ENCODE assay signal across 1 cellular context in the genomic region with DNA sequence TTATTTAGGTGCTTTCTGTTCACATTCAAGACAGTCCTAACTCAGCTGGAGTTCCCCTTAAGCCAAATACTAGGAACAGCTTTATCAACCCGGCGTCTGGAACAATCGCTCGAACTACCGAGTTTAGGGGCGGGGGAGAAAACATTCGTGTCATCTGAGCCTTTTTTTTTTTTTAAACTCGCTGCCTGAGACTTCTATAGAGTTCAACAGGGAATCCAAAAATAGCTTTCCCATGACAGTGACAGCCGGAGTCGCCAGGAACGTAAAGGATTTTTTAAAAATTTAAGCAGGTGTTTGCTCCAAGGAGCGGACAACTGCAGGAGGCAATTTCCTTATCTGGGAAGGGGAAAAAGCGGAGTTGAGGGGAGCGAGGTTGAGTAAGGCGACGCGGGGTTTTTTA.
TF ChIP-seq lines count a peak whose summit lies in the region.

No MANE protein-coding gene starts in this region.

TF ChIP-seq in A549, 52 proteins besides CTCF, POLR2A, EP300 and RAD21 (continued from another document):
- TF ChIP-seq, protein P1, sequence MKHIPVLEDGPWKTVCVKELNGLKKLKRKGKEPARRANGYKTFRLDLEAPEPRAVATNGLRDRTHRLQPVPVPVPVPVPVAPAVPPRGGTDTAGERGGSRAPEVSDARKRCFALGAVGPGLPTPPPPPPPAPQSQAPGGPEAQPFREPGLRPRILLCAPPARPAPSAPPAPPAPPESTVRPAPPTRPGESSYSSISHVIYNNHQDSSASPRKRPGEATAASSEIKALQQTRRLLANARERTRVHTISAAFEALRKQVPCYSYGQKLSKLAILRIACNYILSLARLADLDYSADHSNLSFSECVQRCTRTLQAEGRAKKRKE (CRISPR knock-in tag; IDR thresholded peaks at IDR 0.05; ENCODE audit: low read depth): no peak
- no peak for TF ChIP-seq EHF (CRISPR knock-in tag; IDR thresholded peaks at IDR 0.05)
